Comparison of ENCODE assay signal across 39 cellular contexts in the genomic region with DNA sequence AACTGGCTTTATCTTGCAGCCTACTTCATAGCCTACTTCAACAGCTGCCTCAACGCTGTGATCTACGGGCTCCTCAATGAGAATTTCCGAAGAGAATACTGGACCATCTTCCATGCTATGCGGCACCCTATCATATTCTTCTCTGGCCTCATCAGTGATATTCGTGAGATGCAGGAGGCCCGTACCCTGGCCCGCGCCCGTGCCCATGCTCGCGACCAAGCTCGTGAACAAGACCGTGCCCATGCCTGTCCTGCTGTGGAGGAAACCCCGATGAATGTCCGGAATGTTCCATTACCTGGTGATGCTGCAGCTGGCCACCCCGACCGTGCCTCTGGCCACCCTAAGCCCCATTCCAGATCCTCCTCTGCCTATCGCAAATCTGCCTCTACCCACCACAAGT. TPM values are rescaled to one million over a fixed set of nuclear protein-coding genes. Genes with fewer than 3 reads are reported as not detected.
"Had no signal": no experiment of that assay in that cellular context is flagged by ENCODE, and none has a peak within 500 bp of the region (broad histone marks: within the 10 kb centered on the region; RNA-seq: fewer than 3 reads in every experiment).

No MANE protein-coding gene starts in this region.

- H3K36me3 ChIP-seq: MG63 had no signal

- DNase-seq: Karpas-422, Kasumi-1, MG63, MM.1S, MV-4-11, NCI-H1048, NCI-H1092, NCI-H1092 treated with DMSO at 0.1 percent for 48 hours, NCI-H1105, NCI-H1105 treated with DMSO at 0.1 percent for 48 hours, NCI-H1417, NCI-H1417 treated with DMSO at 0.1 percent for 48 hours, NCI-H1436, NCI-H1436 treated with DMSO at 0.1 percent for 48 hours, NCI-H146, NCI-H1694, NCI-H1694 treated with DMSO at 0.1 percent for 48 hours, NCI-H187, NCI-H187 treated with DMSO at 0.1 percent for 48 hours, NCI-H1930, NCI-H2029, NCI-H2029 treated with DMSO at 0.1 percent for 48 hours, NCI-H2081, NCI-H2081 treated with DMSO at 0.1 percent for 48 hours, NCI-H2107, NCI-H2171, NCI-H2171 treated with DMSO at 0.1 percent for 48 hours, NCI-H2227 treated with DMSO at 0.1 percent for 48 hours, NCI-H226, NCI-H345, NCI-H446, NCI-H446 treated with DMSO at 0.1 percent for 48 hours, NCI-H510A, NCI-H510A treated with DMSO at 0.1 percent for 48 hours, NCI-H524 had no signal

- H3K4me3 ChIP-seq: MG63 had no signal

- H3K9me3 ChIP-seq: MG63 had no signal

RNA-seq across cellular contexts. Expression of a gene that starts 4.0 kb away (rescaled TPM):
- total RNA-seq: LHCN-M2, M059J, MCF 10A, NCI-H460 had no signal
